In the genomic region with DNA sequence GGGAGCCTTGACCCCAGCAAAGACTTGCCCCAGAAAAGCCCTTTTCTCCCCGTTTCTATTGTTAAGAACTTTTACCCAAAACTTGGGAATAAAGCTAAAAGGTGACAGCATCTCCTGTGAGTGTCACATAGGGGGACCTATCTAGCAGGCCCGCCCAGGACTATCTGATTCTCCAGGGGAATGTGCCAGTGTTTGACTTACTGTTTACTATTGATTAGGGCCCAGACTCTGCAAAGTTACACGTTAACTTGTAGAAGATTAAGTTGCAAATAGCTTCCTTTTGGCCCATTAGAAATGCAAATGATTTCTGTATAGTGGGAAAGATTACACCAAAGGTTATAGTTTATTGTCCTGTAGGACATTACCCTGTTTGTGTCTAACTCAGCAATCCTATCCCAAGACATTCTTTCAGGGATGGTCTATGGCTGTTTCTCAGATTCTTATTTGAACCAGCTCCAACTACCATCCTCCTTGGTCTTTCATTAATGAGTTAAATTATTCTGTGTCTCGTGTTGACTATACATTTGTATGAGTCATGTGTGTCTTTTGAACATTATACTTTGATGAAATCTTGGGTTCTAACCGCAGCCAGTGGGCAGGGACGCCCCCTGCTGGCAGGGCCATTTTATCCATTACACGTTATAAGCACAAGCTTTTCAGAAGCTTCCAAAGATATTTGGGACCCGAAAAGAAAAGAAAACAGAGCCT, we compare ENCODE assay signal across 8 cellular contexts.
DNase-seq lines count a peak whose midpoint lies in the region; ATAC-seq and TF ChIP-seq lines count a peak whose summit lies in the region.

No MANE protein-coding gene starts in this region.

- peaks cover 28% of the 10 kb centered on the region for H3K36me3 Mint-ChIP-seq in activated T-helper 1 cell treated with anti-CD3 and anti-CD28 coated beads, Interleukin-12 subunit alpha, Interleukin-12 subunit beta, Interleukin-2, Interleukin-4 antibody, amounts not matched to agents 30 ng/mL and 10 ng/mL and 1 ng/mL, durations not matched to agents 14 hours and 24 hours and 36 hours (ENCODE audit: low read depth)

- H3K4me1 Mint-ChIP-seq in activated T-helper 1 cell treated with anti-CD3 and anti-CD28 coated beads, Interleukin-12 subunit alpha, Interleukin-12 subunit beta, Interleukin-2, Interleukin-4 antibody, amounts not matched to agents 30 ng/mL and 10 ng/mL and 1 ng/mL, durations not matched to agents 14 hours and 24 hours and 36 hours (ENCODE audit: low read depth), result peaks cover 7% of the 10 kb centered on the region

- no peaks in the 10 kb centered on the region for H3K36me3 ChIP-seq in heart right ventricle

- H3K27ac ChIP-seq in heart right ventricle, result no peak overlapping the region

- H3K27me3 ChIP-seq in heart right ventricle, result peaks cover 0 to 9% (median 0%) of the 10 kb centered on the region in 7 donors

- peaks cover 41% of the 10 kb centered on the region for H3K9me3 Mint-ChIP-seq in activated T-helper 1 cell treated with anti-CD3 and anti-CD28 coated beads, Interleukin-12 subunit alpha, Interleukin-12 subunit beta, Interleukin-2, Interleukin-4 antibody, amounts not matched to agents 30 ng/mL and 10 ng/mL and 1 ng/mL, durations not matched to agents 14 hours and 24 hours and 36 hours

- ATAC-seq in heart right ventricle, result peak in 3 of 8 donors; percentile 50 to 67 (median 56)
- no peak for ATAC-seq in HG03095 (IDR thresholded peaks at IDR 0.05; ENCODE audit: unreplicated experiment)
- ATAC-seq in HG03159 (IDR thresholded peaks at IDR 0.05; ENCODE audit: unreplicated experiment), result no peak

- H3K4me1 ChIP-seq in heart right ventricle, result peaks cover 0 to 19% (median 0%) of the 10 kb centered on the region in 9 donors

- H3K4me3 Mint-ChIP-seq in activated T-helper 1 cell treated with anti-CD3 and anti-CD28 coated beads, Interleukin-12 subunit alpha, Interleukin-12 subunit beta, Interleukin-2, Interleukin-4 antibody, amounts not matched to agents 30 ng/mL and 10 ng/mL and 1 ng/mL, durations not matched to agents 14 hours and 24 hours and 36 hours, result no peak overlapping the region

- peaks cover 4% of the 10 kb centered on the region for H3K27me3 Mint-ChIP-seq in activated T-helper 1 cell treated with anti-CD3 and anti-CD28 coated beads, Interleukin-12 subunit alpha, Interleukin-12 subunit beta, Interleukin-2, Interleukin-4 antibody, amounts not matched to agents 30 ng/mL and 10 ng/mL and 1 ng/mL, durations not matched to agents 14 hours and 24 hours and 36 hours (ENCODE audit: insufficient read depth)

- no peak overlapping the region for H3K4me3 ChIP-seq in heart right ventricle

- DNase-seq in NCI-H1092 treated with DMSO at 0.1 percent for 48 hours (lab: John Stamatoyannopoulos, UW) (peak; percentile 6), NCI-H1092 (lab: John Stamatoyannopoulos, UW) (no peak), OCI-M1 (lab: John Stamatoyannopoulos, UW) (peak; percentile 76), heart right ventricle (peak; percentile 40 to 65)
- peak; percentile 38 for DNase-seq in activated T-helper 1 cell treated with anti-CD3 and anti-CD28 coated beads, Interleukin-12 subunit alpha, Interleukin-12 subunit beta, Interleukin-2, Interleukin-4 antibody, amounts not matched to agents 30 ng/mL and 10 ng/mL and 1 ng/mL, durations not matched to agents 14 hours and 24 hours and 36 hours (ENCODE audit: low spot score)
- DNase-seq in stimulated activated CD4-positive, alpha-beta T cell treated with anti-CD3 and anti-CD28 coated beads, Interleukin-1b, Interleukin-23, amount 100 ng/mL, for 4 hours (ENCODE audit: low read depth in 2 of 2), result peak; percentile 65 to 73

- peak; percentile 65 to 79 (median 72) for TF ChIP-seq CTCF in heart right ventricle (IDR thresholded peaks at IDR 0.05)

- H3K27ac Mint-ChIP-seq in activated T-helper 1 cell treated with anti-CD3 and anti-CD28 coated beads, Interleukin-12 subunit alpha, Interleukin-12 subunit beta, Interleukin-2, Interleukin-4 antibody, amounts not matched to agents 30 ng/mL and 10 ng/mL and 1 ng/mL, durations not matched to agents 14 hours and 24 hours and 36 hours, result no peak overlapping the region

- intact Hi-C loops in activated T-helper 1 cell treated with anti-CD3 and anti-CD28 coated beads, Interleukin-12 subunit alpha, Interleukin-12 subunit beta, Interleukin-2, Interleukin-4 antibody, amounts not matched to agents 30 ng/mL and 10 ng/mL and 1 ng/mL, durations not matched to agents 14 hours and 24 hours and 36 hours (cut with micrococcal nuclease), result loop anchor here (1.0 to 5.0 kb wide), 4 partner anchors 22 to 766 kb away; no protein-coding TSS in a partner anchor
- intact Hi-C loops in heart right ventricle (cut with DNase I), result loop anchor here in 9 of 10 donors (1.0 to 10.0 kb wide), 7 partner anchors 56 to 186 kb away; no protein-coding TSS in a partner anchor

- peaks cover 0 to 28% (median 6%) of the 10 kb centered on the region in 11 donors for H3K9me3 ChIP-seq in heart right ventricle

- 31 to 32% methylated on average over 8 of the region's 8 CpGs for WGBS in heart right ventricle, 2 donors
